In the genomic region with DNA sequence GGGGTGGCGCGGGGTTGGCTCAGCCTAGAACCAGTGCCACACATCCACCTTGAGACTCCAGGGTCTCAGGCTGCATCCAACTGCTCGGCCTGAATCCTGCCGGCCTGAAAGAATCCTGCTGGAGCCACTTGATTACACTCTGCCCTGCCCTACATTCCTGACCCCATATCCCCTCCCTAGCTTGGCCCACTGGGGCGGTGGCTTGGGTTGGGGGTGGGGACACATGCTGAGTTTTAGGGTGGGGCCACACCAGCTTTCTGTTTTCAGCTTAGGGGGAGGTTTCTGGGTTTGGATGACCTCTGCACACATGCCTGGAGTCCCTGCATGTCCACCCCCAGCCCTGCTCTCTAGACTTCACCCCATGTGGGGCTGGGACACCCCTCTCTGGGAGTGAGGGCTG, we compare ENCODE assay signal across 20 cellular contexts. TPM values are rescaled to one million over a fixed set of nuclear protein-coding genes. Genes with fewer than 3 reads are reported as not detected.
DNase-seq lines count a peak whose midpoint lies in the region; ATAC-seq and TF ChIP-seq lines count a peak whose summit lies in the region.
"Had no signal": no experiment of that assay in that cellular context is flagged by ENCODE, and none has a peak within 500 bp of the region (broad histone marks: within the 10 kb centered on the region; RNA-seq: fewer than 3 reads in every experiment).

No MANE protein-coding gene starts in this region.

- ATAC-seq in activated B cell treated with CpG ODN at 0.5 μM for 24 hours (ENCODE audit: low read depth) (no peak), lower lobe of right lung (peak; percentile 45 to 72), omental fat pad (ENCODE audit: low FRiP score) (no peak), HG03139 (IDR thresholded peaks at IDR 0.05; ENCODE audit: unreplicated experiment) (no peak)
- ATAC-seq: naive thymus-derived CD8-positive, alpha-beta T cell; right lobe of liver; stimulated activated naive B cell treated with anti-CD40 and anti-IgM and Interleukin-4, amounts not matched to agents 10 μg/mL and 1 μg/mL and 100 μg/mL, for 72 hours had no signal

- H3K27me3 Mint-ChIP-seq in IgD-negative memory B cell (no peaks in the 10 kb centered on the region), activated B cell treated with CpG ODN at 0.5 μM for 24 hours (no peaks in the 10 kb centered on the region)
- H3K27me3 Mint-ChIP-seq: naive thymus-derived CD8-positive, alpha-beta T cell; stimulated activated naive B cell treated with anti-CD40 and anti-IgM and Interleukin-4, amounts not matched to agents 10 μg/mL and 1 μg/mL and 100 μg/mL, for 72 hours had no signal

- H3K36me3 Mint-ChIP-seq in IgD-negative memory B cell (peaks cover 6% of the 10 kb centered on the region), activated B cell treated with CpG ODN at 0.5 μM for 24 hours (ENCODE audit: low read depth) (peaks cover 26% of the 10 kb centered on the region)

- intact Hi-C loops in activated B cell treated with CpG ODN at 0.5 μM for 24 hours (cut with micrococcal nuclease) (no loop called here), lower lobe of right lung (cut with DNase I) (no loop called here), thyroid gland (cut with DNase I) (loop anchor here (5.0 kb wide), 1 partner anchor 36 kb away; no protein-coding TSS in a partner anchor)

- H3K9me3 ChIP-seq in lower lobe of right lung (no peaks in the 10 kb centered on the region), thyroid gland (no peaks in the 10 kb centered on the region)
- H3K9me3 ChIP-seq: heart left ventricle, right lobe of liver, SK-N-SH had no signal

- peak overlapping the region; percentile 58 for H3K27ac ChIP-seq in lower lobe of right lung
- peak overlapping the region in 2 of 3 donors; percentile 27 to 65 for H3K27ac ChIP-seq in thyroid gland
- H3K27ac ChIP-seq: heart left ventricle, right lobe of liver had no signal

- CTCF ChIA-PET in activated B cell treated with CpG ODN at 0.5 μM for 24 hours (lab: Charles Lee): no interaction called here

- no peak for TF ChIP-seq CTCF in activated B cell treated with CpG ODN at 0.5 μM for 24 hours (IDR thresholded peaks at IDR 0.05)
- no peak for TF ChIP-seq CTCF in lower lobe of right lung (IDR thresholded peaks at IDR 0.05)
- TF ChIP-seq CTCF in thyroid gland (IDR thresholded peaks at IDR 0.05): no peak
- TF ChIP-seq CTCF in omental fat pad (IDR thresholded peaks at IDR 0.05): no peak

- H3K27me3 ChIP-seq in lower lobe of right lung (ENCODE audit: low read depth) (no peaks in the 10 kb centered on the region), thyroid gland (no peaks in the 10 kb centered on the region)
- H3K27me3 ChIP-seq: heart left ventricle had no signal

- POLR2A ChIA-PET in activated B cell treated with CpG ODN at 0.5 μM for 24 hours (lab: Charles Lee): interaction anchor here (0.6 kb wide), 1 partner anchor 310 kb away, joined by 3 read pairs; the partner anchor contains the start of gene ZBTB22

- DNase-seq in activated B cell treated with CpG ODN at 0.5 μM for 24 hours (no peak), lower lobe of right lung (no peak), thyroid gland (peak; percentile 12 to 40), omental fat pad (ENCODE audit: low spot score) (no peak), AG08395 (ENCODE audit: low spot score) (no peak)
- DNase-seq: activated CD8-positive, alpha-beta memory T cell treated with anti-CD3 and anti-CD28 coated beads for 24 hours; C1 segment of cervical spinal cord; EL; heart left ventricle; KBM-7; naive thymus-derived CD8-positive, alpha-beta T cell; NCI-H446 treated with DMSO at 0.1 percent for 48 hours; right lobe of liver; SK-N-SH; stimulated activated naive B cell treated with anti-CD40 and anti-IgM and Interleukin-4, amounts not matched to agents 10 μg/mL and 1 μg/mL and 100 μg/mL, for 72 hours had no signal

- H3K4me1 ChIP-seq in lower lobe of right lung (peaks cover 66% of the 10 kb centered on the region), thyroid gland (peaks cover 57 to 86% of the 10 kb centered on the region in 2 donors)
- H3K4me1 ChIP-seq: right lobe of liver had no signal

- 50 to 54% methylated on average over 5 of the region's 5 CpGs for WGBS in thyroid gland, 2 donors

- H3K9me3 Mint-ChIP-seq in IgD-negative memory B cell: no peaks in the 10 kb centered on the region
- H3K9me3 Mint-ChIP-seq in activated B cell treated with CpG ODN at 0.5 μM for 24 hours: no peaks in the 10 kb centered on the region
- H3K9me3 Mint-ChIP-seq: activated T-helper 2 cell treated with anti-CD3 and anti-CD28 coated beads, Interferon-gamma antibody, Interleukin-2, Interleukin-4, amounts not matched to agents 10 μg/mL and 5 μg/mL and 100 μg/mL, durations not matched to agents 14 hours and 24 hours and 36 hours; dendritic cell treated with granulocyte-macrophage colony-stimulating factor and Interleukin-4, amounts not matched to agents 40 ng/mL and 50 ng/mL, for 4 days; naive thymus-derived CD8-positive, alpha-beta T cell had no signal

- H3K4me1 Mint-ChIP-seq in IgD-negative memory B cell: peaks cover 50 to 60% (median 55%) of the 10 kb centered on the region in 3 donors
- H3K4me1 Mint-ChIP-seq in activated B cell treated with CpG ODN at 0.5 μM for 24 hours: peaks cover 59% of the 10 kb centered on the region

- TF ChIP-seq POLR2A in thyroid gland (IDR thresholded peaks at IDR 0.05): no peak

- H3K4me3 Mint-ChIP-seq in IgD-negative memory B cell: peak overlapping the region in 3 of 4 donors; percentile 18 to 56 (median 41)
- no peak overlapping the region for H3K4me3 Mint-ChIP-seq in activated B cell treated with CpG ODN at 0.5 μM for 24 hours
- H3K4me3 Mint-ChIP-seq: dendritic cell treated with granulocyte-macrophage colony-stimulating factor and Interleukin-4, amounts not matched to agents 40 ng/mL and 50 ng/mL, for 4 days; naive thymus-derived CD8-positive, alpha-beta T cell; stimulated activated naive B cell treated with anti-CD40 and anti-IgM and Interleukin-4, amounts not matched to agents 10 μg/mL and 1 μg/mL and 100 μg/mL, for 72 hours had no signal

- H3K4me3 ChIP-seq in lower lobe of right lung: no peak overlapping the region
- H3K4me3 ChIP-seq in thyroid gland (replicated peaks in 1 of 3): no peak overlapping the region
- H3K4me3 ChIP-seq: GM12878, heart left ventricle, right lobe of liver had no signal

- H3K36me3 ChIP-seq in lower lobe of right lung: peaks cover 7% of the 10 kb centered on the region
- no peaks in the 10 kb centered on the region for H3K36me3 ChIP-seq in thyroid gland
- H3K36me3 ChIP-seq: right lobe of liver had no signal

- H3K27ac Mint-ChIP-seq in IgD-negative memory B cell (peak overlapping the region in 2 of 3 donors; percentile 12 to 71), activated B cell treated with CpG ODN at 0.5 μM for 24 hours (peak overlapping the region; percentile 31)
- H3K27ac Mint-ChIP-seq: activated T-helper 2 cell treated with anti-CD3 and anti-CD28 coated beads, Interferon-gamma antibody, Interleukin-2, Interleukin-4, amounts not matched to agents 10 μg/mL and 5 μg/mL and 100 μg/mL, durations not matched to agents 14 hours and 24 hours and 36 hours; dendritic cell treated with granulocyte-macrophage colony-stimulating factor and Interleukin-4, amounts not matched to agents 40 ng/mL and 50 ng/mL, for 4 days; stimulated activated naive B cell treated with anti-CD40 and anti-IgM and Interleukin-4, amounts not matched to agents 10 μg/mL and 1 μg/mL and 100 μg/mL, for 72 hours had no signal

RNA-seq across cellular contexts. Expression of gene ITPR3, which starts 6.8 kb away (rescaled TPM):
- 6.7 TPM for polyA plus RNA-seq in IgD-negative memory B cell
- 31.7 and 35.5 TPM in 2 replicates for total RNA-seq in activated B cell treated with CpG ODN at 0.5 μM for 24 hours
- total RNA-seq in lower lobe of right lung: 74.7 TPM
- 100 to 1,000 TPM in 2 of 4 donors, 10 to 100 TPM in 2; 77.8 to 145 (median 105) TPM for total RNA-seq in thyroid gland
- total RNA-seq in omental fat pad: 10 to 100 TPM; 25.7 to 62.0 (median 35.9) TPM

RNA-seq across cellular contexts. Expression of gene BAK1, which starts 47.8 kb away (rescaled TPM):
- 40.6 TPM for polyA plus RNA-seq in IgD-negative memory B cell
- total RNA-seq in activated B cell treated with CpG ODN at 0.5 μM for 24 hours (29.5 and 29.6 TPM in 2 replicates), lower lobe of right lung (22.3 TPM), thyroid gland (1 to 10 TPM; 2.3 to 8.5 (median 4.6) TPM), omental fat pad (10 to 100 TPM in 3 of 4 donors, 1 to 10 TPM in 1; 6.9 to 22.7 (median 10.9) TPM)

Comparison
In these comparisons a context has a peak if more than half of its experiments do, and no peak if none do; other contexts are left out.
1. ATAC-seq: peak in lower lobe of right lung (2 of 2); none in activated B cell treated with CpG ODN at 0.5 μM for 24 hours (single experiment), omental fat pad (single experiment) and HG03139 (single experiment).
2. DNase-seq: peak in thyroid gland (2 of 2); none in activated B cell treated with CpG ODN at 0.5 μM for 24 hours (single experiment), lower lobe of right lung (single experiment), omental fat pad (single experiment) and AG08395 (single experiment).